17 cellular contexts compared by ENCODE assay signal in genomic region chr6:35781290-35781689, GRCh38.
DNase-seq lines count a peak whose midpoint lies in the region; TF ChIP-seq lines count a peak whose summit lies in the region.
"Had no signal": no experiment of that assay in that cellular context is flagged by ENCODE, and none has a peak within 500 bp of the region (broad histone marks: within the 10 kb centered on the region; RNA-seq: fewer than 3 reads in every experiment).

No MANE protein-coding gene starts in this region.

- no peaks in the 10 kb centered on the region for H3K36me3 Mint-ChIP-seq in T-helper 1 cell treated with Interleukin-12 subunit alpha and Interleukin-12 subunit beta and Interleukin-4 antibody, amounts not matched to agents 30 μg/mL and 1 μg/mL, for 36 hours (ENCODE audit: low read depth)
- H3K36me3 Mint-ChIP-seq: CD14-positive monocyte; CD4-positive, alpha-beta memory T cell had no signal

- no peak overlapping the region for H3K27ac Mint-ChIP-seq in T-helper 1 cell treated with Interleukin-12 subunit alpha and Interleukin-12 subunit beta and Interleukin-4 antibody, amounts not matched to agents 30 μg/mL and 1 μg/mL, for 36 hours
- H3K27ac Mint-ChIP-seq: CD14-positive monocyte; CD4-positive, alpha-beta memory T cell; HFFc6 had no signal

- DNase-seq in T-helper 1 cell (no peak), epidermal melanocyte (ENCODE audit: insufficient read length, low spot score) (peak; percentile 8), anterior cingulate cortex (lab: John Stamatoyannopoulos, UW) (no peak), DMS 273 treated with DMSO at 0.1 percent for 48 hours (lab: John Stamatoyannopoulos, UW) (no peak), HK-2 (ENCODE audit: unreplicated experiment) (no peak)
- DNase-seq: AML-193; CD4-positive, alpha-beta memory T cell; DMS79 treated with DMSO at 0.1 percent for 48 hours; GM23248; HCEC 1CT; HFFc6 had no signal

- TF ChIP-seq CTCF in HEK293 (tag by site-specific recombination; IDR thresholded peaks at IDR 0.05) = no peak

- H3K4me3 ChIP-seq in HEK293 (ENCODE audit: low read depth, low read length) = no peak overlapping the region
- H3K4me3 ChIP-seq: A549, GM23248 had no signal

- H3K4me3 Mint-ChIP-seq in T-helper 1 cell treated with Interleukin-12 subunit alpha and Interleukin-12 subunit beta and Interleukin-4 antibody, amounts not matched to agents 30 μg/mL and 1 μg/mL, for 36 hours = peak overlapping the region; percentile 8
- H3K4me3 Mint-ChIP-seq: CD14-positive monocyte; CD4-positive, alpha-beta memory T cell; HFFc6 had no signal

- no peaks in the 10 kb centered on the region for H3K9me3 ChIP-seq in HEK293 (ENCODE audit: control insufficient read depth, insufficient read depth, low read depth, low read length)
- H3K9me3 ChIP-seq: A549 had no signal

- no peak overlapping the region for H3K27ac ChIP-seq in HEK293 (ENCODE audit: extremely low read depth, low read depth, low read length)
- H3K27ac ChIP-seq: 22Rv1, A549, GM23248, KMS-11 had no signal

- peaks cover 29% of the 10 kb centered on the region for H3K27me3 Mint-ChIP-seq in T-helper 1 cell treated with Interleukin-12 subunit alpha and Interleukin-12 subunit beta and Interleukin-4 antibody, amounts not matched to agents 30 μg/mL and 1 μg/mL, for 36 hours (ENCODE audit: low read depth)

- no peaks in the 10 kb centered on the region for H3K4me1 ChIP-seq in HEK293 (ENCODE audit: control insufficient read depth, insufficient read depth, low read length)
- H3K4me1 ChIP-seq: A549 had no signal

- CTCF ChIA-PET in HEK293 (lab: Yijun Ruan, JAX) = no interaction called here

- H3K9me3 Mint-ChIP-seq in T-helper 1 cell treated with Interleukin-12 subunit alpha and Interleukin-12 subunit beta and Interleukin-4 antibody, amounts not matched to agents 30 μg/mL and 1 μg/mL, for 36 hours = no peaks in the 10 kb centered on the region
- H3K9me3 Mint-ChIP-seq: CD4-positive, alpha-beta memory T cell; HFFc6 had no signal

- POLR2A ChIA-PET in HEK293 (lab: Yijun Ruan, JAX) = no interaction called here

- no peaks in the 10 kb centered on the region for H3K36me3 ChIP-seq in HEK293 (ENCODE audit: control insufficient read depth in 2 of 2, insufficient read depth in 1 of 2, low read length in 2 of 2)

- no peaks in the 10 kb centered on the region for H3K4me1 Mint-ChIP-seq in T-helper 1 cell treated with Interleukin-12 subunit alpha and Interleukin-12 subunit beta and Interleukin-4 antibody, amounts not matched to agents 30 μg/mL and 1 μg/mL, for 36 hours (ENCODE audit: low read depth)

TF ChIP-seq in HEK293, 187 proteins besides CTCF, POLR2A, EP300 and RAD21:
- TF ChIP-seq ZNF664 (tag by site-specific recombination; IDR thresholded peaks at IDR 0.05) (peak; percentile 97), ZNF350 (tag by site-specific recombination; IDR thresholded peaks at IDR 0.05) (no peak)
TF ChIP-seq in HEK293: peak in this region for 1.
